In genomic region chr9:93117521-93117920, GRCh38 we compare ENCODE assay signal across 2 cellular contexts. TPM values are rescaled to one million over a fixed set of nuclear protein-coding genes. Genes with fewer than 3 reads are reported as not detected.
"Had no signal": no experiment of that assay in that cellular context is flagged by ENCODE, and none has a peak within 500 bp of the region (broad histone marks: within the 10 kb centered on the region; RNA-seq: fewer than 3 reads in every experiment).

No MANE protein-coding gene starts in this region.

RNA-seq across cellular contexts. Expression of gene SUSD3, which starts 59.0 kb away (rescaled TPM):
- total RNA-seq: endothelial cell of umbilical vein, neural crest cell had no signal
- polyA plus RNA-seq: endothelial cell of umbilical vein had no signal
